Comparison of ENCODE assay signal across 12 cellular contexts in genomic region chr15:95326689-95327525, GRCh38.
DNase-seq lines count a peak whose midpoint lies in the region; ATAC-seq and TF ChIP-seq lines count a peak whose summit lies in the region.
"Had no signal": no experiment of that assay in that cellular context is flagged by ENCODE, and none has a peak within 500 bp of the region (broad histone marks: within the 10 kb centered on the region; RNA-seq: fewer than 3 reads in every experiment).

No MANE protein-coding gene starts in this region.

- TF ChIP-seq POLR2A in upper lobe of left lung (IDR thresholded peaks at IDR 0.05) = no peak

- no peaks in the 10 kb centered on the region for H3K36me3 Mint-ChIP-seq in activated CD8-positive, alpha-beta T cell treated with anti-CD3 and anti-CD28 coated beads, Interleukin-2, amount 10 ng/mL, durations not matched to agents 7 days and 5 days (ENCODE audit: low read depth)
- H3K36me3 Mint-ChIP-seq in activated CD8-positive, alpha-beta T cell treated with anti-CD3 and anti-CD28 coated beads for 36 hours (ENCODE audit: low read depth) = no peaks in the 10 kb centered on the region
- H3K36me3 Mint-ChIP-seq: CD4-positive, CD25-positive, alpha-beta regulatory T cell had no signal

- H3K9me3 Mint-ChIP-seq in activated CD8-positive, alpha-beta T cell treated with anti-CD3 and anti-CD28 coated beads, Interleukin-2, amount 10 ng/mL, durations not matched to agents 7 days and 5 days (ENCODE audit: insufficient read depth) = no peaks in the 10 kb centered on the region
- H3K9me3 Mint-ChIP-seq in activated CD8-positive, alpha-beta T cell treated with anti-CD3 and anti-CD28 coated beads for 36 hours = no peaks in the 10 kb centered on the region
- H3K9me3 Mint-ChIP-seq: activated CD4-positive, alpha-beta memory T cell treated with anti-CD3 and anti-CD28 coated beads, Interleukin-2, amount 10 ng/mL, durations not matched to agents 7 days and 5 days had no signal

- TF ChIP-seq CTCF in activated CD8-positive, alpha-beta T cell treated with anti-CD3 and anti-CD28 coated beads for 36 hours (IDR thresholded peaks at IDR 0.05) = no peak
- TF ChIP-seq CTCF in epithelial cell of esophagus (IDR thresholded peaks at IDR 0.05; ENCODE audit: insufficient read depth, low read depth, low read length, missing control alignments) = no peak
- no peak for TF ChIP-seq CTCF in upper lobe of left lung (IDR thresholded peaks at IDR 0.05)

- H3K27me3 ChIP-seq in upper lobe of left lung = no peaks in the 10 kb centered on the region

- 8% methylated on average over 53 to 59 of the region's 66 CpGs for WGBS in mesodermal cell (ENCODE audit: insufficient coverage in 2 of 2), 2 experiments
- 14 to 16% methylated on average over 46 to 66 of the region's 66 CpGs for WGBS in upper lobe of left lung, 2 donors

- ATAC-seq in activated CD8-positive, alpha-beta T cell treated with anti-CD3 and anti-CD28 coated beads, Interleukin-2, amount 10 ng/mL, durations not matched to agents 7 days and 5 days = no peak
- no peak for ATAC-seq in activated CD8-positive, alpha-beta T cell treated with anti-CD3 and anti-CD28 coated beads for 36 hours
- ATAC-seq in upper lobe of left lung (ENCODE audit: low FRiP score in 2 of 2) (no peak), GM21786 (IDR thresholded peaks at IDR 0.05; ENCODE audit: unreplicated experiment) (no peak)

- H3K4me3 ChIP-seq in epithelial cell of esophagus (ENCODE audit: low read length) = peak overlapping the region; percentile 19
- peak overlapping the region; percentile 31 for H3K4me3 ChIP-seq in mesodermal cell (ENCODE audit: extremely low read depth, insufficient read depth, low read length, poor library complexity, severe bottlenecking)
- H3K4me3 ChIP-seq in upper lobe of left lung = peak overlapping the region in 3 of 4 donors; percentile 27 to 46 (median 39)

- peak overlapping the region; percentile 28 for H3K4me3 Mint-ChIP-seq in activated CD8-positive, alpha-beta T cell treated with anti-CD3 and anti-CD28 coated beads, Interleukin-2, amount 10 ng/mL, durations not matched to agents 7 days and 5 days
- H3K4me3 Mint-ChIP-seq in activated CD8-positive, alpha-beta T cell treated with anti-CD3 and anti-CD28 coated beads for 36 hours = no peak overlapping the region
- H3K4me3 Mint-ChIP-seq: activated CD4-positive, alpha-beta memory T cell treated with anti-CD3 and anti-CD28 coated beads, Interleukin-2, amount 10 ng/mL, durations not matched to agents 7 days and 5 days had no signal

- H3K4me1 ChIP-seq in mesodermal cell (ENCODE audit: control insufficient read depth, insufficient read depth, low read length, poor library complexity, severe bottlenecking) = no peaks in the 10 kb centered on the region
- peaks cover 0 to 8% (median 2%) of the 10 kb centered on the region in 4 donors for H3K4me1 ChIP-seq in upper lobe of left lung

- CTCF ChIA-PET in activated CD8-positive, alpha-beta T cell treated with anti-CD3 and anti-CD28 coated beads, Interleukin-2, amount 10 ng/mL, durations not matched to agents 7 days and 5 days (lab: Charles Lee) = no interaction called here
- CTCF ChIA-PET in activated CD8-positive, alpha-beta T cell treated with anti-CD3 and anti-CD28 coated beads for 36 hours (lab: Charles Lee) = no interaction called here

- intact Hi-C loops in activated CD8-positive, alpha-beta T cell treated with anti-CD3 and anti-CD28 coated beads for 36 hours (cut with micrococcal nuclease) = no loop called here

- no peaks in the 10 kb centered on the region for H3K9me3 ChIP-seq in mesodermal cell (ENCODE audit: control insufficient read depth, low read length)
- no peaks in the 10 kb centered on the region for H3K9me3 ChIP-seq in upper lobe of left lung

- DNase-seq in activated CD8-positive, alpha-beta T cell treated with anti-CD3 and anti-CD28 coated beads, Interleukin-2, amount 10 ng/mL, durations not matched to agents 7 days and 5 days = no peak
- no peak for DNase-seq in activated CD8-positive, alpha-beta T cell treated with anti-CD3 and anti-CD28 coated beads for 36 hours
- DNase-seq in epithelial cell of esophagus (ENCODE audit: low read depth) (peak; percentile 15), upper lobe of left lung (peak in 1 of 2 donors; percentile 78), HuH-7.5 (ENCODE audit: low spot score) (no peak)
- DNase-seq in activated effector memory CD4-positive, alpha-beta T cell treated with Interleukin-2 at 50 U/mL for 16 hours = no peak
- DNase-seq: activated CD4-positive, alpha-beta memory T cell treated with anti-CD3 and anti-CD28 coated beads, Interleukin-2, amount 10 ng/mL, durations not matched to agents 7 days and 5 days; CD4-positive, CD25-positive, alpha-beta regulatory T cell; MM.1S; stimulated activated naive CD4-positive, alpha-beta T cell treated with Interleukin-2 at 50 U/mL for 16 hours had no signal

- H3K36me3 ChIP-seq in mesodermal cell (ENCODE audit: control insufficient read depth, insufficient read depth, low read length) (no peaks in the 10 kb centered on the region), upper lobe of left lung (no peaks in the 10 kb centered on the region)

- TF ChIP-seq EP300 in upper lobe of left lung (IDR thresholded peaks at IDR 0.05) = no peak

- peaks cover 2% of the 10 kb centered on the region for H3K4me1 Mint-ChIP-seq in activated CD8-positive, alpha-beta T cell treated with anti-CD3 and anti-CD28 coated beads, Interleukin-2, amount 10 ng/mL, durations not matched to agents 7 days and 5 days (ENCODE audit: low read depth)
- no peaks in the 10 kb centered on the region for H3K4me1 Mint-ChIP-seq in activated CD8-positive, alpha-beta T cell treated with anti-CD3 and anti-CD28 coated beads for 36 hours (ENCODE audit: low read depth)
- H3K4me1 Mint-ChIP-seq: activated CD4-positive, alpha-beta memory T cell treated with anti-CD3 and anti-CD28 coated beads, Interleukin-2, amount 10 ng/mL, durations not matched to agents 7 days and 5 days had no signal

- H3K27ac Mint-ChIP-seq in activated CD8-positive, alpha-beta T cell treated with anti-CD3 and anti-CD28 coated beads, Interleukin-2, amount 10 ng/mL, durations not matched to agents 7 days and 5 days = no peak overlapping the region
- no peak overlapping the region for H3K27ac Mint-ChIP-seq in activated CD8-positive, alpha-beta T cell treated with anti-CD3 and anti-CD28 coated beads for 36 hours
- H3K27ac Mint-ChIP-seq: activated CD4-positive, alpha-beta memory T cell treated with anti-CD3 and anti-CD28 coated beads, Interleukin-2, amount 10 ng/mL, durations not matched to agents 7 days and 5 days; CD4-positive, CD25-positive, alpha-beta regulatory T cell had no signal

- no peak overlapping the region for H3K27ac ChIP-seq in mesodermal cell (ENCODE audit: low read depth, low read length, severe bottlenecking)
- peak overlapping the region; percentile 18 to 74 (median 46) for H3K27ac ChIP-seq in upper lobe of left lung

- POLR2A ChIA-PET in activated CD8-positive, alpha-beta T cell treated with anti-CD3 and anti-CD28 coated beads, Interleukin-2, amount 10 ng/mL, durations not matched to agents 7 days and 5 days (lab: Charles Lee) = no interaction called here
- POLR2A ChIA-PET in activated CD8-positive, alpha-beta T cell treated with anti-CD3 and anti-CD28 coated beads for 36 hours (lab: Charles Lee) = no interaction called here

- peaks cover 41% of the 10 kb centered on the region for H3K27me3 Mint-ChIP-seq in activated CD8-positive, alpha-beta T cell treated with anti-CD3 and anti-CD28 coated beads, Interleukin-2, amount 10 ng/mL, durations not matched to agents 7 days and 5 days (ENCODE audit: low read depth)
- peaks cover 29% of the 10 kb centered on the region for H3K27me3 Mint-ChIP-seq in activated CD8-positive, alpha-beta T cell treated with anti-CD3 and anti-CD28 coated beads for 36 hours
- H3K27me3 Mint-ChIP-seq: CD4-positive, CD25-positive, alpha-beta regulatory T cell had no signal
